In the genomic region with DNA sequence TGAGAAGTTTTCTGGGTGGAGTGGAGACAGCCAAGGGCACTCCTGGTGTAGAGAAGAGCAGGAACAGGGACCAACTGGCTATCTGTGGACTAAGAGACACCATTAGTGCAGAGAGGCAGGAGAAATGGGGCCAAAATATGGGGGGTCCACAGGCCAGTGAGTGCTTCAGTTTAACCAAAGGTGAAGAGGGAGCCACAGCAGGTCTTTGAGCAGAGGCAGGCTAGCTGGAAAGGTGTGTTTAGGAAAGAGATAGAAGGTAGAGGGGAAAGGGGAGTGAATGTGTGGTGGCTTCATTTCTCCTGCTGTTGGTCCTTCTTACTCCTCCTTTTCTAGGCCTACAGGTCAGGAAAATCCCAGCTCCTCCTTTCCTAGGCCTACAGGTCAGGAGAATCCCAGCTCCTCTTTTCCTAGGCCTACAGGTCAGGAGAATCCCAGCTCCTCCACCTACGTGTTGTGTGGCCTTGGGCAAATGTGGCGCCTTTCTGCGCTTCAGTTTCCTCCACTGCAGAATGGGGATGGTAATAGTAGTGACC, we compare ENCODE assay signal across 12 cellular contexts. TPM values are rescaled to one million over a fixed set of nuclear protein-coding genes. Genes with fewer than 3 reads are reported as not detected.
DNase-seq lines count a peak whose midpoint lies in the region; ATAC-seq and TF ChIP-seq lines count a peak whose summit lies in the region.
"Had no signal": no experiment of that assay in that cellular context is flagged by ENCODE, and none has a peak within 500 bp of the region (broad histone marks: within the 10 kb centered on the region; RNA-seq: fewer than 3 reads in every experiment).

No MANE protein-coding gene starts in this region.

- H3K4me1 Mint-ChIP-seq in T-helper 17 cell: peaks cover 41% of the 10 kb centered on the region

- no peak for ATAC-seq in T-helper 17 cell
- no peak for ATAC-seq in HG02642 (IDR thresholded peaks at IDR 0.05; ENCODE audit: poor library complexity, unreplicated experiment)
- ATAC-seq: left ventricle myocardium superior had no signal

- H3K36me3 ChIP-seq in DOHH2 (ENCODE audit: control insufficient read depth, low read length) (peaks cover 27% of the 10 kb centered on the region), hepatocyte (replicated peaks; ENCODE audit: insufficient read depth, low read depth) (no peaks in the 10 kb centered on the region)

- TF ChIP-seq CTCF in 22Rv1 (IDR thresholded peaks at IDR 0.05) (no peak), DOHH2 (IDR thresholded peaks at IDR 0.05; ENCODE audit: low read depth, low read length, poor library complexity, severe bottlenecking) (no peak), hepatocyte (IDR thresholded peaks at IDR 0.05; ENCODE audit: poor library complexity) (no peak)

- peaks cover 49% of the 10 kb centered on the region for H3K79me2 ChIP-seq in DOHH2 (ENCODE audit: control insufficient read depth, low read length)
- peaks cover 33% of the 10 kb centered on the region for H3K79me2 ChIP-seq in hepatocyte

- H3K9me3 ChIP-seq in DOHH2 (ENCODE audit: control insufficient read depth, insufficient read depth, low read length) (no peaks in the 10 kb centered on the region), T-helper 17 cell (ENCODE audit: control insufficient read depth, low read length, poor library complexity, severe bottlenecking) (no peaks in the 10 kb centered on the region), hepatocyte (ENCODE audit: low read depth) (no peaks in the 10 kb centered on the region)

- WGBS in hepatocyte (ENCODE audit: low lambda C conversion rate, missing lambda C conversion rate): 100% methylated on average over 3 of the region's 3 CpGs

- no peak overlapping the region for H2AFZ ChIP-seq in hepatocyte

- peak overlapping the region; percentile 100 for H3K4me3 Mint-ChIP-seq in T-helper 17 cell

- DNase-seq in T-helper 17 cell (no peak), hepatocyte (ENCODE audit: low spot score) (no peak), SHP77 (lab: John Stamatoyannopoulos, UW) (no peak), GOT3 (lab: John Stamatoyannopoulos, UW) (no peak), Ammon's horn (ENCODE audit: low spot score) (no peak)
- DNase-seq: KG1, left ventricle myocardium superior had no signal

- H3K27ac ChIP-seq in 22Rv1 (peak overlapping the region; percentile 98), DOHH2 (ENCODE audit: low read depth, low read length) (no peak overlapping the region), hepatocyte (no peak overlapping the region)

- H3K4me2 ChIP-seq in DOHH2 (ENCODE audit: low read length): peak overlapping the region; percentile 87
- H3K4me2 ChIP-seq in hepatocyte: peak overlapping the region; percentile 90

- H4K20me1 ChIP-seq in DOHH2 (ENCODE audit: control insufficient read depth, insufficient read depth, low read depth, low read length) (peaks cover 17% of the 10 kb centered on the region), hepatocyte (ENCODE audit: insufficient read depth, poor library complexity, severe bottlenecking) (peaks cover 17% of the 10 kb centered on the region)

- H3K36me3 Mint-ChIP-seq in T-helper 17 cell (ENCODE audit: low read depth): peaks cover 8% of the 10 kb centered on the region

- peaks cover 5% of the 10 kb centered on the region for H3K27me3 Mint-ChIP-seq in T-helper 17 cell

- H3K27me3 ChIP-seq in DOHH2 (ENCODE audit: control insufficient read depth, low read length) (peaks cover 3% of the 10 kb centered on the region; the same call in 1 of the 2 replicates), hepatocyte (no peaks in the 10 kb centered on the region)

- H3F3A ChIP-seq in DOHH2 (ENCODE audit: control insufficient read depth, insufficient read depth): peaks cover 30% of the 10 kb centered on the region

- peak overlapping the region; percentile 65 for H3K27ac Mint-ChIP-seq in T-helper 17 cell

- H3K9me2 ChIP-seq in DOHH2 (replicated peaks; ENCODE audit: control insufficient read depth, low read length) (no peaks in the 10 kb centered on the region), hepatocyte (replicated peaks; ENCODE audit: insufficient read depth) (no peaks in the 10 kb centered on the region)

- peak overlapping the region; percentile 79 for H3K4me3 ChIP-seq in DOHH2 (ENCODE audit: low read length)
- no peak overlapping the region for H3K4me3 ChIP-seq in hepatocyte

- H3K4me1 ChIP-seq in DOHH2 (ENCODE audit: control insufficient read depth, low read length) (peaks cover 38% of the 10 kb centered on the region), hepatocyte (ENCODE audit: insufficient read depth) (peaks cover 30% of the 10 kb centered on the region)

RNA-seq across cellular contexts. Expression of a gene that starts 1.5 kb away (rescaled TPM):
- 10 to 100 TPM; 14.6 to 19.5 TPM for total RNA-seq in T-helper 17 cell
- 1.8 and 9.1 TPM in 2 replicates for total RNA-seq in hepatocyte
- 29.6 and 39.2 TPM in 2 replicates for polyA plus RNA-seq in hepatocyte
- total RNA-seq: temporal lobe had no signal

RNA-seq across cellular contexts. Expression of a gene that starts 3.1 kb away (rescaled TPM):
- total RNA-seq in T-helper 17 cell (1,000 to 10,000 TPM; 3,164 to 3,616 TPM), hepatocyte (604 and 984 TPM in 2 replicates)
- polyA plus RNA-seq in hepatocyte: 410 and 437 TPM in 2 replicates

RNA-seq across cellular contexts. Expression of a gene that starts 6.0 kb away (rescaled TPM):
- total RNA-seq in T-helper 17 cell: not detected
- total RNA-seq in hepatocyte: not detected in 2 replicates
- polyA plus RNA-seq in hepatocyte: 6.6 and 13.0 TPM in 2 replicates
- total RNA-seq: left ventricle myocardium superior, renal cortical epithelial cell had no signal

RNA-seq across cellular contexts. Expression of a gene that starts 12.3 kb away (rescaled TPM):
- total RNA-seq in T-helper 17 cell: under 1 TPM; 0.25 to 0.89 TPM
- 1.4 and 4.4 TPM in 2 replicates for total RNA-seq in hepatocyte
- 6.6 and 8.5 TPM in 2 replicates for polyA plus RNA-seq in hepatocyte
- total RNA-seq: left ventricle myocardium superior had no signal

RNA-seq across cellular contexts. Expression of a gene that starts 19.5 kb away (rescaled TPM):
- total RNA-seq in T-helper 17 cell: under 1 TPM in 1 of 2 donors, not detected in 1; 0.07 TPM
- total RNA-seq in hepatocyte: not detected in 2 replicates
- 0.18 TPM in 1 of 2 replicates, not detected in the other for polyA plus RNA-seq in hepatocyte
- total RNA-seq: left ventricle myocardium superior, renal cortical epithelial cell, temporal lobe had no signal
